In the genomic region with DNA sequence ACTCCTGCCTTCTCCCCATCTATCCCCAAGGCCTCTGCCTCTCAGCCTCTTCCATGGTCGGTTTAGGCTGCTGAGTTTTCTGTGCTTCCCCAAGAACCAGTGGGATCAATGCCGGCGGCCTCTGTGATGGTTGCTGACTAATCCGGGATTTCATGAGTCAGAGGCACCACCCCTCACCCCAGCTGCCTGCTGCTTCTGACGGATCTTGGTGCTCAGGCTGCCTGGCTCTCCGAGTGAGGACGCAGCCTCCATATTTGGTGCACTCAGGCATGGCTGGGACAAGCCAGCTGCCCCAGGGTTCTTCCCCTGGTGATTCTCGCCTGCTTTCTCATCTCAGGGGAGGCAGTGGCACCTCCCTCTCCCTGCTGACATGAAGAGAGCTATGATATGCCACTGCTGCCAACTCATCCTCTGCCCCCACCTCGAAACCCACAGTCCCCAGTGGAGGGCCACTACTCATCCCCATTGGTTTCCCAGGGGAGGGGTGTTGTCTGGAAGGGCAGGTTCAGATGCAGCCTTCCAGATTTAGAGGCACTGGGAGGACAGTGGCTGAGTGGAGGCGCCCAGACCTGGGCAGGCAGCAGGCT, we compare ENCODE assay signal across 1 cellular context.
TF ChIP-seq lines count a peak whose summit lies in the region.

No MANE protein-coding gene starts in this region.

TF ChIP-seq in GM12878, 131 proteins besides CTCF, POLR2A, EP300 and RAD21 (continues in another document):
- TF ChIP-seq TCF7 (IDR thresholded peaks at IDR 0.05; ENCODE audit: borderline replicate concordance) = no peak
- TF ChIP-seq ASH2L (IDR thresholded peaks at IDR 0.05; ENCODE audit: borderline replicate concordance, low read depth) = no peak
- TF ChIP-seq MTA2 (IDR thresholded peaks at IDR 0.05; ENCODE audit: low read depth) = no peak
- TF ChIP-seq TCF3 (IDR thresholded peaks at IDR 0.05; ENCODE audit: borderline replicate concordance, insufficient read depth, low read depth, low read length) = 0 out of 2 replicates have a peak, but pooled peaks have one; percentile 24
- no peak for TF ChIP-seq CHD1 (IDR thresholded peaks at IDR 0.05; ENCODE audit: low read depth, low read length)
- no peak for TF ChIP-seq JUND (IDR thresholded peaks at IDR 0.05; ENCODE audit: low read depth, low read length)
- TF ChIP-seq, protein P1, sequence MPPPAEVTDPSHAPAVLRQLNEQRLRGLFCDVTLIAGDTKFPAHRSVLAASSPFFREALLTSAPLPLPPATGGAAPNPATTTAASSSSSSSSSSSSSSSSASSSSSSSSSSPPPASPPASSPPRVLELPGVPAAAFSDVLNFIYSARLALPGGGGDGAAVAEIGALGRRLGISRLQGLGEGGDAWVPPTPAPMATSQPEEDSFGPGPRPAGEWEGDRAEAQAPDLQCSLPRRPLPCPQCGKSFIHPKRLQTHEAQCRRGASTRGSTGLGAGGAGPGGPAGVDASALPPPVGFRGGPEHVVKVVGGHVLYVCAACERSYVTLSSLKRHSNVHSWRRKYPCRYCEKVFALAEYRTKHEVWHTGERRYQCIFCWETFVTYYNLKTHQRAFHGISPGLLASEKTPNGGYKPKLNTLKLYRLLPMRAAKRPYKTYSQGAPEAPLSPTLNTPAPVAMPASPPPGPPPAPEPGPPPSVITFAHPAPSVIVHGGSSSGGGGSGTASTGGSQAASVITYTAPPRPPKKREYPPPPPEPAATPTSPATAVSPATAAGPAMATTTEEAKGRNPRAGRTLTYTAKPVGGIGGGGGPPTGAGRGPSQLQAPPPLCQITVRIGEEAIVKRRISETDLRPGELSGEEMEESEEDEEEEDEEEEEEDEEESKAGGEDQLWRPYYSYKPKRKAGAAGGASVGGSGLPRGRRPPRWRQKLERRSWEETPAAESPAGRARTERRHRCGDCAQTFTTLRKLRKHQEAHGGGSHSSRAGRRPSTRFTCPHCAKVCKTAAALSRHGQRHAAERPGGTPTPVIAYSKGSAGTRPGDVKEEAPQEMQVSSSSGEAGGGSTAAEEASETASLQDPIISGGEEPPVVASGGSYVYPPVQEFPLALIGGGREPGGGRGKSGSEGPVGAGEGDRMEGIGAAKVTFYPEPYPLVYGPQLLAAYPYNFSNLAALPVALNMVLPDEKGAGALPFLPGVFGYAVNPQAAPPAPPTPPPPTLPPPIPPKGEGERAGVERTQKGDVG (CRISPR knock-in tag; IDR thresholded peaks at IDR 0.05) = no peak
- TF ChIP-seq SP1 (IDR thresholded peaks at IDR 0.05; ENCODE audit: low read depth, low read length) = no peak
- TF ChIP-seq CBX5 (IDR thresholded peaks at IDR 0.05; ENCODE audit: low read depth) = no peak
- peak; percentile 54 for TF ChIP-seq IKZF1 (conservative IDR thresholded peaks at IDR 0.05)
- peak; percentile 85 for TF ChIP-seq PAX5 (IDR thresholded peaks at IDR 0.05; ENCODE audit: borderline replicate concordance, low read depth, low read length)
- peak; percentile 37; the same call in 1 of the 2 replicates for TF ChIP-seq EED (IDR thresholded peaks at IDR 0.05; ENCODE audit: low read depth)
- no peak for TF ChIP-seq BMI1 (IDR thresholded peaks at IDR 0.05; ENCODE audit: borderline replicate concordance)
- TF ChIP-seq, protein P2, sequence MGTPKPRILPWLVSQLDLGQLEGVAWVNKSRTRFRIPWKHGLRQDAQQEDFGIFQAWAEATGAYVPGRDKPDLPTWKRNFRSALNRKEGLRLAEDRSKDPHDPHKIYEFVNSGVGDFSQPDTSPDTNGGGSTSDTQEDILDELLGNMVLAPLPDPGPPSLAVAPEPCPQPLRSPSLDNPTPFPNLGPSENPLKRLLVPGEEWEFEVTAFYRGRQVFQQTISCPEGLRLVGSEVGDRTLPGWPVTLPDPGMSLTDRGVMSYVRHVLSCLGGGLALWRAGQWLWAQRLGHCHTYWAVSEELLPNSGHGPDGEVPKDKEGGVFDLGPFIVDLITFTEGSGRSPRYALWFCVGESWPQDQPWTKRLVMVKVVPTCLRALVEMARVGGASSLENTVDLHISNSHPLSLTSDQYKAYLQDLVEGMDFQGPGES (IDR thresholded peaks at IDR 0.05) = no peak
- TF ChIP-seq ESRRA (IDR thresholded peaks at IDR 0.05; ENCODE audit: low read length) = no peak
- no peak for TF ChIP-seq TARDBP (IDR thresholded peaks at IDR 0.05; ENCODE audit: borderline replicate concordance)
- TF ChIP-seq RBBP5 (conservative IDR thresholded peaks at IDR 0.05) = no peak
- TF ChIP-seq MYC (IDR thresholded peaks at IDR 0.05; ENCODE audit: insufficient read depth, insufficient read length, insufficient replicate concordance, low read length, severe bottlenecking) = no peak
- 0 out of 2 replicates have a peak, but pooled peaks have one; percentile 44 for TF ChIP-seq DPF2 (IDR thresholded peaks at IDR 0.05)
- TF ChIP-seq HDAC6 (IDR thresholded peaks at IDR 0.05; ENCODE audit: unreplicated experiment) = no peak
- TF ChIP-seq GABPA (IDR thresholded peaks at IDR 0.05; ENCODE audit: low read depth) = no peak
- no peak; the same call in 1 of the 2 replicates for TF ChIP-seq LARP7 (IDR thresholded peaks at IDR 0.05)
- no peak for TF ChIP-seq PML (IDR thresholded peaks at IDR 0.05; ENCODE audit: low read length)
- no peak for TF ChIP-seq POLR2AphosphoS5 (IDR thresholded peaks at IDR 0.05; ENCODE audit: low read length)
- TF ChIP-seq TAF1 (IDR thresholded peaks at IDR 0.05; ENCODE audit: borderline replicate concordance, low read depth, low read length) = no peak
- TF ChIP-seq, protein P3, sequence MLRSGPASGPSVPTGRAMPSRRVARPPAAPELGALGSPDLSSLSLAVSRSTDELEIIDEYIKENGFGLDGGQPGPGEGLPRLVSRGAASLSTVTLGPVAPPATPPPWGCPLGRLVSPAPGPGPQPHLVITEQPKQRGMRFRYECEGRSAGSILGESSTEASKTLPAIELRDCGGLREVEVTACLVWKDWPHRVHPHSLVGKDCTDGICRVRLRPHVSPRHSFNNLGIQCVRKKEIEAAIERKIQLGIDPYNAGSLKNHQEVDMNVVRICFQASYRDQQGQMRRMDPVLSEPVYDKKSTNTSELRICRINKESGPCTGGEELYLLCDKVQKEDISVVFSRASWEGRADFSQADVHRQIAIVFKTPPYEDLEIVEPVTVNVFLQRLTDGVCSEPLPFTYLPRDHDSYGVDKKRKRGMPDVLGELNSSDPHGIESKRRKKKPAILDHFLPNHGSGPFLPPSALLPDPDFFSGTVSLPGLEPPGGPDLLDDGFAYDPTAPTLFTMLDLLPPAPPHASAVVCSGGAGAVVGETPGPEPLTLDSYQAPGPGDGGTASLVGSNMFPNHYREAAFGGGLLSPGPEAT (IDR thresholded peaks at IDR 0.05; ENCODE audit: low read depth) = peak; percentile 47; the same call in 1 of the 2 replicates
- TF ChIP-seq BHLHE40 (IDR thresholded peaks at IDR 0.05; ENCODE audit: borderline replicate concordance in 1 of 2, low read depth in 2 of 2, low read length in 1 of 2) = peak in 1 of 2 experiments; percentile 10; a peak in 1 of 4 replicates
- no peak for TF ChIP-seq KAT2A (conservative IDR thresholded peaks at IDR 0.05; ENCODE audit: control insufficient read depth, low read depth, low read length)
- TF ChIP-seq, protein P4, sequence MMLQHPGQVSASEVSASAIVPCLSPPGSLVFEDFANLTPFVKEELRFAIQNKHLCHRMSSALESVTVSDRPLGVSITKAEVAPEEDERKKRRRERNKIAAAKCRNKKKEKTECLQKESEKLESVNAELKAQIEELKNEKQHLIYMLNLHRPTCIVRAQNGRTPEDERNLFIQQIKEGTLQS (IDR thresholded peaks at IDR 0.05; ENCODE audit: borderline replicate concordance, extremely low read depth, low read depth, low read length) = no peak
- TF ChIP-seq CEBPB (IDR thresholded peaks at IDR 0.05; ENCODE audit: borderline replicate concordance in 1 of 2, low read depth in 2 of 2, low read length in 2 of 2) = no peak
- no peak for TF ChIP-seq ZNF207 (IDR thresholded peaks at IDR 0.05; ENCODE audit: borderline replicate concordance)
- no peak for TF ChIP-seq NFIC (IDR thresholded peaks at IDR 0.05; ENCODE audit: low read depth, low read length)
- TF ChIP-seq, protein P5, sequence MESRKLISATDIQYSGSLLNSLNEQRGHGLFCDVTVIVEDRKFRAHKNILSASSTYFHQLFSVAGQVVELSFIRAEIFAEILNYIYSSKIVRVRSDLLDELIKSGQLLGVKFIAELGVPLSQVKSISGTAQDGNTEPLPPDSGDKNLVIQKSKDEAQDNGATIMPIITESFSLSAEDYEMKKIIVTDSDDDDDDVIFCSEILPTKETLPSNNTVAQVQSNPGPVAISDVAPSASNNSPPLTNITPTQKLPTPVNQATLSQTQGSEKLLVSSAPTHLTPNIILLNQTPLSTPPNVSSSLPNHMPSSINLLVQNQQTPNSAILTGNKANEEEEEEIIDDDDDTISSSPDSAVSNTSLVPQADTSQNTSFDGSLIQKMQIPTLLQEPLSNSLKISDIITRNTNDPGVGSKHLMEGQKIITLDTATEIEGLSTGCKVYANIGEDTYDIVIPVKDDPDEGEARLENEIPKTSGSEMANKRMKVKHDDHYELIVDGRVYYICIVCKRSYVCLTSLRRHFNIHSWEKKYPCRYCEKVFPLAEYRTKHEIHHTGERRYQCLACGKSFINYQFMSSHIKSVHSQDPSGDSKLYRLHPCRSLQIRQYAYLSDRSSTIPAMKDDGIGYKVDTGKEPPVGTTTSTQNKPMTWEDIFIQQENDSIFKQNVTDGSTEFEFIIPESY (IDR thresholded peaks at IDR 0.05) = no peak
- no peak for TF ChIP-seq MXI1 (IDR thresholded peaks at IDR 0.05; ENCODE audit: low read depth, low read length)
- no peak for TF ChIP-seq ZZZ3 (IDR thresholded peaks at IDR 0.05; ENCODE audit: control insufficient read depth, insufficient read length, low read depth)
- peak; percentile 84; the same call in 1 of the 2 replicates for TF ChIP-seq BACH1 (IDR thresholded peaks at IDR 0.05; ENCODE audit: borderline replicate concordance)
- TF ChIP-seq, protein P6, sequence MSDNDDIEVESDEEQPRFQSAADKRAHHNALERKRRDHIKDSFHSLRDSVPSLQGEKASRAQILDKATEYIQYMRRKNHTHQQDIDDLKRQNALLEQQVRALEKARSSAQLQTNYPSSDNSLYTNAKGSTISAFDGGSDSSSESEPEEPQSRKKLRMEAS (IDR thresholded peaks at IDR 0.05; ENCODE audit: low read depth, low read length) = no peak
- no peak for TF ChIP-seq KDM1A (IDR thresholded peaks at IDR 0.05; ENCODE audit: borderline replicate concordance)
- TF ChIP-seq, protein P7, sequence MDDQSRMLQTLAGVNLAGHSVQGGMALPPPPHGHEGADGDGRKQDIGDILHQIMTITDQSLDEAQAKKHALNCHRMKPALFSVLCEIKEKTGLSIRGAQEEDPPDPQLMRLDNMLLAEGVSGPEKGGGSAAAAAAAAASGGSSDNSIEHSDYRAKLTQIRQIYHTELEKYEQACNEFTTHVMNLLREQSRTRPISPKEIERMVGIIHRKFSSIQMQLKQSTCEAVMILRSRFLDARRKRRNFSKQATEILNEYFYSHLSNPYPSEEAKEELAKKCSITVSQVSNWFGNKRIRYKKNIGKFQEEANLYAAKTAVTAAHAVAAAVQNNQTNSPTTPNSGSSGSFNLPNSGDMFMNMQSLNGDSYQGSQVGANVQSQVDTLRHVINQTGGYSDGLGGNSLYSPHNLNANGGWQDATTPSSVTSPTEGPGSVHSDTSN (IDR thresholded peaks at IDR 0.05; ENCODE audit: insufficient replicate concordance, low read depth, low read length) = no peak
- peak; percentile 69; the same call in 1 of the 2 replicates for TF ChIP-seq TCF12 (IDR thresholded peaks at IDR 0.05; ENCODE audit: low read depth, low read length)
- TF ChIP-seq, protein P8, sequence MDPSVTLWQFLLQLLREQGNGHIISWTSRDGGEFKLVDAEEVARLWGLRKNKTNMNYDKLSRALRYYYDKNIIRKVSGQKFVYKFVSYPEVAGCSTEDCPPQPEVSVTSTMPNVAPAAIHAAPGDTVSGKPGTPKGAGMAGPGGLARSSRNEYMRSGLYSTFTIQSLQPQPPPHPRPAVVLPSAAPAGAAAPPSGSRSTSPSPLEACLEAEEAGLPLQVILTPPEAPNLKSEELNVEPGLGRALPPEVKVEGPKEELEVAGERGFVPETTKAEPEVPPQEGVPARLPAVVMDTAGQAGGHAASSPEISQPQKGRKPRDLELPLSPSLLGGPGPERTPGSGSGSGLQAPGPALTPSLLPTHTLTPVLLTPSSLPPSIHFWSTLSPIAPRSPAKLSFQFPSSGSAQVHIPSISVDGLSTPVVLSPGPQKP (IDR thresholded peaks at IDR 0.05; ENCODE audit: low read depth, low read length) = no peak
- no peak for TF ChIP-seq SPI1 (IDR thresholded peaks at IDR 0.05; ENCODE audit: borderline replicate concordance, insufficient read depth, low read depth, low read length)
- TF ChIP-seq POLR2AphosphoS2 (IDR thresholded peaks at IDR 0.05; ENCODE audit: low read depth, low read length) = no peak
- TF ChIP-seq ZBED1 (IDR thresholded peaks at IDR 0.05; ENCODE audit: borderline replicate concordance) = 0 out of 2 replicates have a peak, but pooled peaks have one; percentile 21
- TF ChIP-seq CREB1 (IDR thresholded peaks at IDR 0.05; ENCODE audit: low read depth) = 0 out of 2 replicates have a peak, but pooled peaks have one; percentile 13
- TF ChIP-seq, protein P9, sequence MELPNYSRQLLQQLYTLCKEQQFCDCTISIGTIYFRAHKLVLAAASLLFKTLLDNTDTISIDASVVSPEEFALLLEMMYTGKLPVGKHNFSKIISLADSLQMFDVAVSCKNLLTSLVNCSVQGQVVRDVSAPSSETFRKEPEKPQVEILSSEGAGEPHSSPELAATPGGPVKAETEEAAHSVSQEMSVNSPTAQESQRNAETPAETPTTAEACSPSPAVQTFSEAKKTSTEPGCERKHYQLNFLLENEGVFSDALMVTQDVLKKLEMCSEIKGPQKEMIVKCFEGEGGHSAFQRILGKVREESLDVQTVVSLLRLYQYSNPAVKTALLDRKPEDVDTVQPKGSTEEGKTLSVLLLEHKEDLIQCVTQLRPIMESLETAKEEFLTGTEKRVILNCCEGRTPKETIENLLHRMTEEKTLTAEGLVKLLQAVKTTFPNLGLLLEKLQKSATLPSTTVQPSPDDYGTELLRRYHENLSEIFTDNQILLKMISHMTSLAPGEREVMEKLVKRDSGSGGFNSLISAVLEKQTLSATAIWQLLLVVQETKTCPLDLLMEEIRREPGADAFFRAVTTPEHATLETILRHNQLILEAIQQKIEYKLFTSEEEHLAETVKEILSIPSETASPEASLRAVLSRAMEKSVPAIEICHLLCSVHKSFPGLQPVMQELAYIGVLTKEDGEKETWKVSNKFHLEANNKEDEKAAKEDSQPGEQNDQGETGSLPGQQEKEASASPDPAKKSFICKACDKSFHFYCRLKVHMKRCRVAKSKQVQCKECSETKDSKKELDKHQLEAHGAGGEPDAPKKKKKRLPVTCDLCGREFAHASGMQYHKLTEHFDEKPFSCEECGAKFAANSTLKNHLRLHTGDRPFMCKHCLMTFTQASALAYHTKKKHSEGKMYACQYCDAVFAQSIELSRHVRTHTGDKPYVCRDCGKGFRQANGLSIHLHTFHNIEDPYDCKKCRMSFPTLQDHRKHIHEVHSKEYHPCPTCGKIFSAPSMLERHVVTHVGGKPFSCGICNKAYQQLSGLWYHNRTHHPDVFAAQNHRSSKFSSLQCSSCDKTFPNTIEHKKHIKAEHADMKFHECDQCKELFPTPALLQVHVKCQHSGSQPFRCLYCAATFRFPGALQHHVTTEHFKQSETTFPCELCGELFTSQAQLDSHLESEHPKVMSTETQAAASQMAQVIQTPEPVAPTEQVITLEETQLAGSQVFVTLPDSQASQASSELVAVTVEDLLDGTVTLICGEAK (IDR thresholded peaks at IDR 0.05; ENCODE audit: borderline replicate concordance) = no peak
- peak; percentile 20; the same call in 1 of the 2 replicates for TF ChIP-seq ATF7 (IDR thresholded peaks at IDR 0.05; ENCODE audit: low read depth)
